ENCODE assay signal across 8 cellular contexts in genomic region chr4:77251751-77252150, GRCh38.
"Had no signal": no experiment of that assay in that cellular context is flagged by ENCODE, and none has a peak within 500 bp of the region (broad histone marks: within the 10 kb centered on the region; RNA-seq: fewer than 3 reads in every experiment).

No MANE protein-coding gene starts in this region.

- DNase-seq: GDM1, GF-D8 had no signal

- FAIRE-seq: G401.6, GM12878, GM12891, GM12892, GM18507, GM19239 had no signal

- H3K4me3 ChIP-seq: GM12878 had no signal
